Comparison of ENCODE assay signal across 1 cellular context in the genomic region with DNA sequence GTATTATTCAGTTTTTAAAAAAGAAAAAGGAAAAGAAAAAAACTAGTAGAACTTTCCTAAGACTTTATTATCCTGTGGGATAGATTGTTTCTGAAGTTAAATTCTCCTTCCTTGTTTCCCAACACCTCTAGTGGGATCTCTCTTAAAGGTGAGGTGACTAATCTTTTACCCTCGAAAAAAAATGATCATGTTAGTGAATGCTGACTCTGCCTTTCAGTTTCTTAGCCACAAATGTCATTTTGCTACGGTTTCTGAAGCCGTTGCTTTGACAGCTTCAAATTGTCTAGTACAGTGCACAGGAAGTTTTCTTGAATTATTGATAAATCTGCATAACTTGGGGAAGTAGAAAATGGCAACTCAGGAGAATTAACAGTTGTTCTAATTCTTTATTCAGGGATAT.
TF ChIP-seq lines count a peak whose summit lies in the region.

No MANE protein-coding gene starts in this region.

TF ChIP-seq in K562, 482 proteins besides CTCF, POLR2A, EP300 and RAD21 (continued from another document):
- TF ChIP-seq, protein P1, sequence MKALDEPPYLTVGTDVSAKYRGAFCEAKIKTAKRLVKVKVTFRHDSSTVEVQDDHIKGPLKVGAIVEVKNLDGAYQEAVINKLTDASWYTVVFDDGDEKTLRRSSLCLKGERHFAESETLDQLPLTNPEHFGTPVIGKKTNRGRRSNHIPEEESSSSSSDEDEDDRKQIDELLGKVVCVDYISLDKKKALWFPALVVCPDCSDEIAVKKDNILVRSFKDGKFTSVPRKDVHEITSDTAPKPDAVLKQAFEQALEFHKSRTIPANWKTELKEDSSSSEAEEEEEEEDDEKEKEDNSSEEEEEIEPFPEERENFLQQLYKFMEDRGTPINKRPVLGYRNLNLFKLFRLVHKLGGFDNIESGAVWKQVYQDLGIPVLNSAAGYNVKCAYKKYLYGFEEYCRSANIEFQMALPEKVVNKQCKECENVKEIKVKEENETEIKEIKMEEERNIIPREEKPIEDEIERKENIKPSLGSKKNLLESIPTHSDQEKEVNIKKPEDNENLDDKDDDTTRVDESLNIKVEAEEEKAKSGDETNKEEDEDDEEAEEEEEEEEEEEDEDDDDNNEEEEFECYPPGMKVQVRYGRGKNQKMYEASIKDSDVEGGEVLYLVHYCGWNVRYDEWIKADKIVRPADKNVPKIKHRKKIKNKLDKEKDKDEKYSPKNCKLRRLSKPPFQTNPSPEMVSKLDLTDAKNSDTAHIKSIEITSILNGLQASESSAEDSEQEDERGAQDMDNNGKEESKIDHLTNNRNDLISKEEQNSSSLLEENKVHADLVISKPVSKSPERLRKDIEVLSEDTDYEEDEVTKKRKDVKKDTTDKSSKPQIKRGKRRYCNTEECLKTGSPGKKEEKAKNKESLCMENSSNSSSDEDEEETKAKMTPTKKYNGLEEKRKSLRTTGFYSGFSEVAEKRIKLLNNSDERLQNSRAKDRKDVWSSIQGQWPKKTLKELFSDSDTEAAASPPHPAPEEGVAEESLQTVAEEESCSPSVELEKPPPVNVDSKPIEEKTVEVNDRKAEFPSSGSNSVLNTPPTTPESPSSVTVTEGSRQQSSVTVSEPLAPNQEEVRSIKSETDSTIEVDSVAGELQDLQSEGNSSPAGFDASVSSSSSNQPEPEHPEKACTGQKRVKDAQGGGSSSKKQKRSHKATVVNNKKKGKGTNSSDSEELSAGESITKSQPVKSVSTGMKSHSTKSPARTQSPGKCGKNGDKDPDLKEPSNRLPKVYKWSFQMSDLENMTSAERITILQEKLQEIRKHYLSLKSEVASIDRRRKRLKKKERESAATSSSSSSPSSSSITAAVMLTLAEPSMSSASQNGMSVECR (CRISPR knock-in tag; IDR thresholded peaks at IDR 0.05), result no peak
- TF ChIP-seq ZNF175 (CRISPR knock-in tag; IDR thresholded peaks at IDR 0.05; ENCODE audit: low read depth), result no peak
